In genomic region chr9:137077758-137078693, GRCh38 we compare ENCODE assay signal across 6 cellular contexts. TPM values are rescaled to one million over a fixed set of nuclear protein-coding genes. Genes with fewer than 3 reads are reported as not detected.
A peak's percentile ranks its signal among the peaks of the same experiment; 100 is the strongest.
DNase-seq lines count a peak whose midpoint lies in the region; ATAC-seq and TF ChIP-seq lines count a peak whose summit lies in the region.

No MANE protein-coding gene starts in this region.

- peak; percentile 28 for ATAC-seq in HG03108 (IDR thresholded peaks at IDR 0.05; ENCODE audit: unreplicated experiment)
- ATAC-seq in mucosa of descending colon = peak; percentile 19

- peaks cover 21% of the 10 kb centered on the region for H3K4me1 ChIP-seq in mucosa of descending colon (ENCODE audit: low read depth)

- no peaks in the 10 kb centered on the region for H3K9me3 Mint-ChIP-seq in activated naive CD8-positive, alpha-beta T cell treated with anti-CD3 and anti-CD28 coated beads for 36 hours

- DNase-seq in CD1c-positive myeloid dendritic cell (ENCODE audit: extremely low spot score) (peak; percentile 41), mucosa of descending colon (peak; percentile 66 to 84 (median 74)), Kasumi-1 (lab: John Stamatoyannopoulos, UW) (no peak), DMS79 (lab: John Stamatoyannopoulos, UW) (no peak)
- peak; percentile 67 for DNase-seq in activated naive CD8-positive, alpha-beta T cell treated with anti-CD3 and anti-CD28 coated beads for 36 hours

- peaks cover 4% of the 10 kb centered on the region for H3K36me3 Mint-ChIP-seq in activated naive CD8-positive, alpha-beta T cell treated with anti-CD3 and anti-CD28 coated beads for 36 hours

- H3K4me1 Mint-ChIP-seq in activated naive CD8-positive, alpha-beta T cell treated with anti-CD3 and anti-CD28 coated beads for 36 hours = peaks cover 2% of the 10 kb centered on the region

- H3K27ac Mint-ChIP-seq in activated naive CD8-positive, alpha-beta T cell treated with anti-CD3 and anti-CD28 coated beads for 36 hours = peak overlapping the region; percentile 51

- H3K36me3 ChIP-seq in mucosa of descending colon (ENCODE audit: low read depth) = no peaks in the 10 kb centered on the region

- intact Hi-C loops in mucosa of descending colon (cut with DNase I, micrococcal nuclease) = no loop called here

- no peaks in the 10 kb centered on the region for H3K27me3 Mint-ChIP-seq in activated naive CD8-positive, alpha-beta T cell treated with anti-CD3 and anti-CD28 coated beads for 36 hours

- H3K4me3 Mint-ChIP-seq in activated naive CD8-positive, alpha-beta T cell treated with anti-CD3 and anti-CD28 coated beads for 36 hours = peak overlapping the region; percentile 75

- no peak for TF ChIP-seq CTCF in mucosa of descending colon (IDR thresholded peaks at IDR 0.05)

- H3K9me3 ChIP-seq in mucosa of descending colon = no peaks in the 10 kb centered on the region

- peak overlapping the region; percentile 31 for H3K4me3 ChIP-seq in mucosa of descending colon

RNA-seq across cellular contexts. Expression of gene UAP1L1, which starts 0.7 kb away (rescaled TPM):
- total RNA-seq in activated naive CD8-positive, alpha-beta T cell treated with anti-CD3 and anti-CD28 coated beads for 36 hours = 10 to 100 TPM; 22.9 to 23.5 TPM
- total RNA-seq in mucosa of descending colon = 10 to 100 TPM; 10.5 to 13.6 (median 12.8) TPM

RNA-seq across cellular contexts. Expression of gene SAPCD2, which starts 7.7 kb away (rescaled TPM):
- total RNA-seq in activated naive CD8-positive, alpha-beta T cell treated with anti-CD3 and anti-CD28 coated beads for 36 hours = 10 to 100 TPM; 15.2 to 15.4 TPM
- 10 to 100 TPM in 1 of 3 donors, 1 to 10 TPM in 2; 2.7 to 11.2 (median 6.0) TPM for total RNA-seq in mucosa of descending colon

RNA-seq across cellular contexts. Expression of gene MAN1B1, which starts 8.8 kb away (rescaled TPM):
- total RNA-seq in activated naive CD8-positive, alpha-beta T cell treated with anti-CD3 and anti-CD28 coated beads for 36 hours = 10 to 100 TPM; 24.7 to 25.1 TPM
- total RNA-seq in mucosa of descending colon = 10 to 100 TPM; 36.1 to 55.4 (median 52.7) TPM

RNA-seq across cellular contexts. Expression of gene ENTPD2, which starts 24.2 kb away (rescaled TPM):
- total RNA-seq in activated naive CD8-positive, alpha-beta T cell treated with anti-CD3 and anti-CD28 coated beads for 36 hours = not detected
- total RNA-seq in mucosa of descending colon = 10 to 100 TPM in 2 of 3 donors, 1 to 10 TPM in 1; 7.7 to 26.8 (median 10.7) TPM

RNA-seq across cellular contexts. Expression of gene NPDC1, which starts 32.0 kb away (rescaled TPM):
- 10 to 100 TPM; 13.2 to 13.5 TPM for total RNA-seq in activated naive CD8-positive, alpha-beta T cell treated with anti-CD3 and anti-CD28 coated beads for 36 hours
- total RNA-seq in mucosa of descending colon = 100 to 1,000 TPM in 1 of 3 donors, 10 to 100 TPM in 2; 78.6 to 177 (median 83.0) TPM

Comparison
In these comparisons a context has a peak if more than half of its experiments do, and no peak if none do; other contexts are left out.
1. DNase-seq: peak in CD1c-positive myeloid dendritic cell (single experiment), activated naive CD8-positive, alpha-beta T cell treated with anti-CD3 and anti-CD28 coated beads for 36 hours (single experiment) and mucosa of descending colon (3 of 3); none in Kasumi-1 (0 of 2) and DMS79 (single experiment).